23 cellular contexts compared by ENCODE assay signal in the genomic region with DNA sequence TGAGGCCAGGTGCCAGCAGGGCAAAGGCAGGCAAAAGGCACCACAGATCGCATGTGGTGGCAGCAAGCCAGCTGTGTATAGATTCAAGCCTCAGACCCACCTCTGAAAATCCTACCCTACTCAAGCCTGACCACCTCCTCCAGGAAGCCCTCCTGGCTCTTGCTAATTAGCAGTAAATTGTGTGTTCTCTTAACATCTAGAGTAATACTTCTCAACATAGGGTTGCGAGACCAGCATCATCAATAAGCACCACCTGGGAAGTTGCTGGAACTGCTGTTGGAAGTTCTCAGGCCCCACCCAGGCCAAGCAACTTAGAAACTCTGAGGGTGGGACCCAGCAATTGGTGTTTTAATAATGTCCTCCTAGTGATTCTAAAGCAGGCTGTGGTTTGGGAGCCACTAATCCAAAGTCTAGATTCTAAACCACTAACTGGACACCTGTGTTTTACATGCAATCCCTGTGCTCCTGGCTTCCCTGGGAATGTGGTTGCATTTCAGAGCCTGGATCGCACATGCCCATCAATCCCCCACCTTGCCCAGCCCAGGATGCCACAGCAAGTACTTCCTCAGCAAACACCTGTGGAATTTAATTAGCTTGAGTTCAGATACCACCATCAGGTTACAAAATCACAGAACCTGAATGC. TPM values are rescaled to one million over a fixed set of nuclear protein-coding genes. Genes with fewer than 3 reads are reported as not detected.
DNase-seq lines count a peak whose midpoint lies in the region; ATAC-seq, FAIRE-seq and TF ChIP-seq lines count a peak whose summit lies in the region.
"Had no signal": no experiment of that assay in that cellular context is flagged by ENCODE, and none has a peak within 500 bp of the region (broad histone marks: within the 10 kb centered on the region; RNA-seq: fewer than 3 reads in every experiment).

No MANE protein-coding gene starts in this region.

- CTCF ChIA-PET in K562 (lab: Yijun Ruan, JAX; ENCODE audit: low intra/inter-chr PET ratio) = no interaction called here

- no peak for FAIRE-seq in K562 (lab: Jason Lieb, UNC)
- FAIRE-seq: GM12891, TTC549 had no signal

- no TSS peak for BruUV-seq in K562 (replicated peaks; lab: Mats Ljungman, UMichigan)

- H3K9me1 ChIP-seq in K562 (ENCODE audit: control insufficient read depth, insufficient read depth, low read length) = no peaks in the 10 kb centered on the region

- intact Hi-C loops in left ventricle myocardium inferior (cut with micrococcal nuclease) (no loop called here), heart left ventricle (cut with DNase I) (no loop called here), K562 (cut with micrococcal nuclease) (no loop called here), tibial artery (cut with DNase I; ENCODE audit: low total_unique reads) (no loop called here)

- H3K23ac ChIP-seq in neuronal stem cell (ENCODE audit: low read depth, low read length, poor library complexity) = no peak overlapping the region

- no peak overlapping the region for H4K8ac ChIP-seq in neuronal stem cell (ENCODE audit: low read depth, low read length)

- H3K4me3 ChIP-seq in left ventricle myocardium inferior = no peak overlapping the region
- no peak overlapping the region for H3K4me3 ChIP-seq in heart left ventricle
- H3K4me3 ChIP-seq in K562 = no peak overlapping the region
- H3K4me3 ChIP-seq in neuronal stem cell (ENCODE audit: low read length in 2 of 2) = peak overlapping the region in 1 of 2 donors; percentile 31
- no peak overlapping the region for H3K4me3 ChIP-seq in tibial artery
- H3K4me3 ChIP-seq: GM23338, tibial nerve had no signal

- TF ChIP-seq EP300 in K562 (IDR thresholded peaks at IDR 0.05; ENCODE audit: low read length) = no peak

- no peak overlapping the region for H2BK12ac ChIP-seq in neuronal stem cell (ENCODE audit: low read length)

- TF ChIP-seq POLR2A in heart left ventricle (IDR thresholded peaks at IDR 0.05) = no peak
- TF ChIP-seq POLR2A in K562 (conservative IDR thresholded peaks at IDR 0.05) = no peak

- H3K4me2 ChIP-seq in K562 (ENCODE audit: insufficient read depth, low read length) (no peak overlapping the region), neuronal stem cell (ENCODE audit: insufficient read depth, low read length, poor library complexity, severe bottlenecking) (no peak overlapping the region)
- H3K4me2 ChIP-seq: GM23338 had no signal

- H3K9me3 ChIP-seq in left ventricle myocardium inferior (replicated peaks) (no peaks in the 10 kb centered on the region), heart left ventricle (no peaks in the 10 kb centered on the region), K562 (replicated peaks; ENCODE audit: control insufficient read depth, insufficient read depth, low read depth, low read length) (no peaks in the 10 kb centered on the region), neuronal stem cell (replicated peaks in 1 of 2; ENCODE audit: control insufficient read depth in 2 of 2, insufficient read depth in 1 of 2, low read depth in 1 of 2, low read length in 2 of 2) (no peaks in the 10 kb centered on the region), tibial artery (no peaks in the 10 kb centered on the region)
- H3K9me3 ChIP-seq: tibial nerve had no signal

- H3K79me2 ChIP-seq in K562 (ENCODE audit: control insufficient read depth, insufficient read depth, low read length) = no peaks in the 10 kb centered on the region

- no peak for TF ChIP-seq CTCF in left ventricle myocardium inferior (IDR thresholded peaks at IDR 0.05; ENCODE audit: borderline replicate concordance)
- no peak for TF ChIP-seq CTCF in heart left ventricle (IDR thresholded peaks at IDR 0.05)
- no peak for TF ChIP-seq CTCF in K562 (IDR thresholded peaks at IDR 0.05 in 2 of 3, conservative IDR thresholded peaks at IDR 0.05 in 1 of 3; ENCODE audit: insufficient read depth in 2 of 3, low read depth in 1 of 3, low read length in 3 of 3)
- TF ChIP-seq CTCF in tibial artery (IDR thresholded peaks at IDR 0.05) = no peak

- no peaks in the 10 kb centered on the region for H3K79me1 ChIP-seq in neuronal stem cell (ENCODE audit: low read depth, low read length)

- peak overlapping the region; percentile 41 for H2AK5ac ChIP-seq in neuronal stem cell (ENCODE audit: low read depth, low read length)

- in situ Hi-C loops in K562 (cut with MboI) = no loop called here

- H3K9ac ChIP-seq in K562 (ENCODE audit: insufficient read depth in 1 of 2, low read depth in 2 of 2, low read length in 2 of 2) (no peak overlapping the region), neuronal stem cell (ENCODE audit: low read depth, low read length, poor library complexity) (no peak overlapping the region)

- no peak overlapping the region for H4K91ac ChIP-seq in neuronal stem cell (ENCODE audit: low read depth, low read length, poor library complexity)

- no peak overlapping the region for H2BK120ac ChIP-seq in neuronal stem cell (ENCODE audit: low read depth, low read length)

- H3K27me3 ChIP-seq in left ventricle myocardium inferior (ENCODE audit: low read depth) = peaks cover 7% of the 10 kb centered on the region
- no peaks in the 10 kb centered on the region for H3K27me3 ChIP-seq in heart left ventricle
- H3K27me3 ChIP-seq in K562 (ENCODE audit: control insufficient read depth in 2 of 2, insufficient read depth in 2 of 2, low read length in 2 of 2) = peaks cover 8 to 13% of the 10 kb centered on the region in 2 experiments; a peak in 3 of 5 replicates
- H3K27me3 ChIP-seq in neuronal stem cell (ENCODE audit: control insufficient read depth in 3 of 3, insufficient read depth in 3 of 3, low read depth in 1 of 3, low read length in 3 of 3) = no peaks in the 10 kb centered on the region
- H3K27me3 ChIP-seq in tibial artery = no peaks in the 10 kb centered on the region
- H3K27me3 ChIP-seq: tibial nerve had no signal

- H2BK5ac ChIP-seq in neuronal stem cell (ENCODE audit: low read length) = no peak overlapping the region

- no peak overlapping the region for H2AFZ ChIP-seq in K562 (ENCODE audit: low read depth, low read length)
- no peak overlapping the region for H2AFZ ChIP-seq in neuronal stem cell (ENCODE audit: low read length)
- H2AFZ ChIP-seq: GM23338 had no signal

- no peak overlapping the region for H3K18ac ChIP-seq in neuronal stem cell (ENCODE audit: low read length)

- no peak overlapping the region for H2BK15ac ChIP-seq in neuronal stem cell (ENCODE audit: low read length)

- H3K14ac ChIP-seq in neuronal stem cell (ENCODE audit: low read length) = no peak overlapping the region

- DNase-seq in left ventricle myocardium inferior (no peak), heart left ventricle (no peak), K562 (ENCODE audit: extremely low read depth in 1 of 4, low spot score in 3 of 4) (no peak), neuronal stem cell (ENCODE audit: low spot score) (no peak), tibial artery (no peak)
- DNase-seq in activated T-cell treated with anti-CD3 and anti-CD28 coated beads, Interleukin-2, amount 50 U/mL, for 48 hours = no peak
- DNase-seq: activated CD4-positive, alpha-beta memory T cell treated with anti-CD3 and anti-CD28 coated beads, Interleukin-2, amount 10 ng/mL, durations not matched to agents 7 days and 5 days; activated CD8-positive, alpha-beta memory T cell treated with anti-CD3 and anti-CD28 coated beads, Interleukin-2, amount 50 U/mL, for 48 hours; activated naive CD4-positive, alpha-beta T cell treated with anti-CD3 and anti-CD28 coated beads, Interleukin-2, amount 50 U/mL, for 16 hours; CD4-positive, alpha-beta memory T cell; endodermal cell; islet precursor cell; NCI-H1105; NCI-H2029; NCI-H524 treated with DMSO at 0.1 percent for 48 hours had no signal

- no peaks in the 10 kb centered on the region for H3K36me3 ChIP-seq in left ventricle myocardium inferior
- no peaks in the 10 kb centered on the region for H3K36me3 ChIP-seq in heart left ventricle
- H3K36me3 ChIP-seq in K562 (ENCODE audit: control insufficient read depth, insufficient read depth, low read length) = no peaks in the 10 kb centered on the region
- no peaks in the 10 kb centered on the region for H3K36me3 ChIP-seq in neuronal stem cell (replicated peaks in 1 of 2; ENCODE audit: control insufficient read depth in 2 of 2, insufficient read depth in 2 of 2, low read length in 2 of 2)
- H3K36me3 ChIP-seq in tibial artery = no peaks in the 10 kb centered on the region
- H3K36me3 ChIP-seq: tibial nerve had no signal

- H4K20me1 ChIP-seq in K562 (replicated peaks; ENCODE audit: control insufficient read depth, insufficient read depth, low read length) = no peaks in the 10 kb centered on the region

- H3K27ac ChIP-seq in left ventricle myocardium inferior (replicated peaks) (peak overlapping the region; percentile 36), heart left ventricle (peak overlapping the region in 5 of 12 donors; percentile 21 to 77 (median 28)), K562 (ENCODE audit: extremely low read depth, low read depth, low read length) (no peak overlapping the region), neuronal stem cell (replicated peaks; ENCODE audit: low read length) (no peak overlapping the region), tibial artery (peak overlapping the region; percentile 88 to 95)
- H3K27ac ChIP-seq: tibial nerve had no signal

- no peak for TF ChIP-seq RAD21 in K562 (CRISPR knock-in tag; conservative IDR thresholded peaks at IDR 0.05 in 1 of 2, IDR thresholded peaks at IDR 0.05 in 1 of 2)

- H3K4me1 ChIP-seq in left ventricle myocardium inferior (peaks cover 9% of the 10 kb centered on the region), heart left ventricle (peaks cover 0 to 13% (median 0%) of the 10 kb centered on the region in 12 donors), K562 (replicated peaks in 1 of 2; ENCODE audit: control insufficient read depth in 2 of 2, insufficient read depth in 2 of 2, low read length in 2 of 2) (no peaks in the 10 kb centered on the region; a peak in 2 of 5 replicates), neuronal stem cell (ENCODE audit: control insufficient read depth in 2 of 2, insufficient read depth in 1 of 2, low read depth in 1 of 2, low read length in 2 of 2) (peaks cover 0 to 4% of the 10 kb centered on the region in 2 donors), tibial artery (peaks cover 0 to 84% (median 54%) of the 10 kb centered on the region in 4 donors)
- H3K4me1 ChIP-seq: tibial nerve had no signal

- WGBS in heart left ventricle, 4 donors = 86 to 93% (median 89%) methylated on average over 3 of the region's 3 CpGs
- 20% methylated on average over 3 of the region's 3 CpGs for WGBS in K562 (ENCODE audit: insufficient coverage, low coverage, missing lambda C conversion rate)
- WGBS in neuronal stem cell (ENCODE audit: extremely low coverage in 2 of 2, insufficient read length in 2 of 2, insufficient replicate concordance in 1 of 2), 2 donors = no CpG with 5 or more reads among the region's 3 CpGs

- ATAC-seq in heart left ventricle = no peak
- ATAC-seq in K562 = no peak
- no peak for ATAC-seq in HG03432 (IDR thresholded peaks at IDR 0.05; ENCODE audit: unreplicated experiment)
- ATAC-seq in GM19395 (IDR thresholded peaks at IDR 0.05; ENCODE audit: unreplicated experiment) = no peak
- ATAC-seq: activated CD4-positive, CD25-positive, alpha-beta regulatory T cell treated with anti-CD3 and anti-CD28 coated beads, Interleukin-2, amount 50 U/mL, for 24 hours; activated T-helper 17 cell treated with anti-CD3 and anti-CD28 coated beads, Interleukin-2, amount 50 U/mL, for 72 hours; GM23338 had no signal

- POLR2A ChIA-PET in K562 (lab: Yijun Ruan, JAX) = no interaction called here

- no peak overlapping the region for H3K4ac ChIP-seq in neuronal stem cell (ENCODE audit: low read length)

RNA-seq across cellular contexts. Expression of gene KCNMA1, which starts 46.2 kb away (rescaled TPM):
- total RNA-seq in left ventricle myocardium inferior (1.8 TPM), heart left ventricle (1 to 10 TPM in 7 of 9 donors, under 1 TPM in 2; 0.63 to 8.7 (median 2.3) TPM), K562 (2014; rRNA removed) (0.20 TPM in 1 of 2 replicates, not detected in the other), K562 (2014; rRNA removed; fragmentation: Illumina TruSeq; extraction: Trizol) (0.15 and 0.41 TPM in 2 replicates), K562 (2015; rRNA removed; fragmentation: Illumina TruSeq; extraction: Trizol) (0.08 and 0.18 TPM in 2 replicates), K562 (2021) (0.27 and 0.95 TPM in 2 replicates)
- polyA plus RNA-seq in heart left ventricle (under 1 TPM; 0.39 to 0.53 TPM), K562 (2011; rRNA removed) (0.01 and 0.04 TPM in 2 replicates), K562 (2014; fragmentation: Illumina TruSeq; extraction: Trizol) (0.04 and 0.06 TPM in 2 replicates), K562 (2014; fragmentation: Nextera tagmentation; extraction: Ambion mirVana) (not detected), K562 (2014; rRNA removed) (not detected in 2 replicates)
- total RNA-seq in K562 (2011; cell fraction: chromatin; rRNA removed; ENCODE audit: low replicate concordance) = 0.69 and 1.8 TPM in 2 replicates
- 0.50 and 0.79 TPM in 2 replicates for total RNA-seq in K562 (2011; cell fraction: nucleolus; rRNA removed)
- total RNA-seq in K562 (2011; cell fraction: nucleoplasm; rRNA removed) = 0.46 and 0.81 TPM in 2 replicates
- 0.01 TPM in 1 of 2 replicates, not detected in the other for polyA plus RNA-seq in K562 (2011; cell fraction: cytosol; rRNA removed)
- 0.11 and 0.13 TPM in 2 replicates for polyA plus RNA-seq in K562 (2011; cell fraction: nucleus; rRNA removed)
- polyA plus RNA-seq in K562 (2012) = 0.04 and 0.84 TPM in 2 replicates
- polyA minus RNA-seq in K562 (2011; rRNA and poly(A)+ RNA removed) = 0.12 and 0.14 TPM in 2 replicates
- polyA minus RNA-seq in K562 (2011; cell fraction: cytosol; rRNA and poly(A)+ RNA removed) = not detected in 2 replicates
- 0.13 and 0.33 TPM in 2 replicates for polyA minus RNA-seq in K562 (2011; cell fraction: nucleus; rRNA and poly(A)+ RNA removed)
- 1.8 TPM for polyA plus RNA-seq in neuronal stem cell (2013, experiment 1 of 2)
- polyA plus RNA-seq in neuronal stem cell (2013, experiment 2 of 2) = 1.5 TPM
- total RNA-seq: CD4-positive, alpha-beta memory T cell had no signal

Comparison
In these comparisons a context has a peak if more than half of its experiments do, and no peak if none do; other contexts are left out.
1. H3K27ac ChIP-seq: peak in left ventricle myocardium inferior (single experiment) and tibial artery (2 of 2); none in K562 (single experiment) and neuronal stem cell (single experiment).